In the genomic region with DNA sequence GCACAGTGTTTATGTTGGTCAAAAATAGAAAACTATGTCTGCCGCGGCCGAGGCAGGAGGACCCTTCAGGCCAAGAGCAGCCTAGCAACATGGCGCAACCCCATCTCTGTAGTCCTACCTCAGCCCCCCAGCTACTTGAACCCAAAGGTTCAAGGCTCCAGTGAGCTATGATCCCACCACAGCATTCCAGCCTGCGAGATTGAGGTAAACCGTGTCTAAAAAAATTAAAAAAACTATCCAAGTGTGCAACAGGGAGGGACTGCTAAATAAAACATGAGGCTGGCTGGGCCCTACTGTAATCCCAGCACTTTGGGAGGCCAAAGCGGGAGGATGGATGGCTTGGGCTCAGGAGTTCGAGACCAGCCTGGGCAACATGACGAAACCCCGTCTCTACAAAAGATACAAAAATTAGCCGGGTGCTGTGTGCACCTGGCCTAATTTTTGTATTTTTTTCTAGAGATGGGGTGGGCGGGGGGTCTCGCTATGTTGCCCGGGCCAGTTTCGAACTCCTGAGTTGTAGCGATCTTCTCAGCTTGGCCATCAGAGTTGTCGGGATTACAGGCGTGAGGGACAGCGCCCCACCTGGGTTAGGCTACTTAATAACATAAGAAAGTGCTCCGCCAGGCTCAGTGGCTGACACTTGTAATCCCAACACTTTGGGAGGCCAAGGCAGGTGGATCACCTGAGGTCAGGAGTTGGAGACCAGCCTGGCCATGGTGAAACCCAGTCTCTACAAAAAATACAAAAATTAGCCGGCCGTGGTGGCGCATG, we compare ENCODE assay signal across 8 cellular contexts.
DNase-seq lines count a peak whose midpoint lies in the region; ATAC-seq and TF ChIP-seq lines count a peak whose summit lies in the region.
"Not testable (repeated sequence)": the region's sequence is repeated elsewhere in the genome, so short reads cannot be mapped to it uniquely, and the experiment has no call there.

No MANE protein-coding gene starts in this region.

- H3K79me2 ChIP-seq in SK-N-SH (ENCODE audit: insufficient read depth), result not testable (repeated sequence)

- H3K36me3 Mint-ChIP-seq in activated naive CD8-positive, alpha-beta T cell treated with anti-CD3 and anti-CD28 coated beads, Interleukin-2, amount 50 U/mL, for 24 hours (ENCODE audit: low read depth); naive thymus-derived CD8-positive, alpha-beta T cell; stimulated activated naive CD8-positive, alpha-beta T cell treated with anti-CD3 and anti-CD28 coated beads, Interleukin-15, Interleukin-2, amounts not matched to agents 100 ng/mL and 50 ng/mL, for 24 hours (ENCODE audit: low read depth): not testable (repeated sequence)
- peaks cover 14% of the 10 kb centered on the region for H3K36me3 Mint-ChIP-seq in effector memory CD8-positive, alpha-beta T cell (ENCODE audit: insufficient read depth)

- POLR2A ChIA-PET in AG04450 (lab: Yijun Ruan, JAX), result interaction anchor here (1.2 kb wide), 1 partner anchor 427 kb away, joined by 4 read pairs; no protein-coding TSS in a partner anchor
- POLR2A ChIA-PET in HEK293 (lab: Yijun Ruan, JAX); SK-N-SH (lab: Yijun Ruan, JAX): not testable (repeated sequence)
- POLR2A ChIA-PET in naive thymus-derived CD8-positive, alpha-beta T cell (lab: Charles Lee), result interaction anchor here (0.6 to 1.8 kb wide), 2 partner anchors 392 to 428 kb away, joined by 9 to 15 read pairs; a partner anchor contains a TSS

- not testable (repeated sequence) for TF ChIP-seq EP300 in SK-N-SH (IDR thresholded peaks at IDR 0.05; ENCODE audit: borderline replicate concordance in 1 of 2, low read depth in 1 of 2, low read length in 1 of 2)

- H3K27me3 ChIP-seq in AG04450 (ENCODE audit: control insufficient read depth, insufficient read depth, low read length); SK-N-SH (ENCODE audit: insufficient read depth); iPS-18a (ENCODE audit: control insufficient read depth, insufficient read depth, low read length): not testable (repeated sequence)

- WGBS in SK-N-SH (ENCODE audit: low lambda C conversion rate), result 54% methylated on average over 19 of the region's 23 CpGs

- not testable (repeated sequence) for H4K20me1 ChIP-seq in SK-N-SH (ENCODE audit: insufficient read depth)

- not testable (repeated sequence) for H3K9me2 ChIP-seq in SK-N-SH

- H3K4me2 ChIP-seq in SK-N-SH, result peak overlapping the region; percentile 68

- H3K27ac ChIP-seq in AG04450 (ENCODE audit: low read depth, low read length), result peak overlapping the region; percentile 82
- H3K27ac ChIP-seq in HEK293 (ENCODE audit: extremely low read depth, low read depth, low read length), result peak overlapping the region; percentile 62; the same call in 1 of the 2 replicates
- H3K27ac ChIP-seq in SK-N-SH (ENCODE audit: low read depth in 2 of 2, low read length in 1 of 2), result peak overlapping the region; percentile 60 to 78
- H3K27ac ChIP-seq in iPS-18a (ENCODE audit: low read length), result not testable (repeated sequence)

- TF ChIP-seq RAD21 in SK-N-SH (IDR thresholded peaks at IDR 0.05; ENCODE audit: low read length), result not testable (repeated sequence)

- peak overlapping the region; percentile 74 for H3K9ac ChIP-seq in SK-N-SH
- H3K9ac ChIP-seq in iPS-18a (ENCODE audit: low read length), result peak overlapping the region; percentile 45

- peak overlapping the region; percentile 88 for H3K4me3 Mint-ChIP-seq in activated naive CD8-positive, alpha-beta T cell treated with anti-CD3 and anti-CD28 coated beads, Interleukin-2, amount 50 U/mL, for 24 hours
- H3K4me3 Mint-ChIP-seq in effector memory CD8-positive, alpha-beta T cell, result peak overlapping the region; percentile 91 to 95
- H3K4me3 Mint-ChIP-seq in naive thymus-derived CD8-positive, alpha-beta T cell, result peak overlapping the region; percentile 81 to 95 (median 90)
- peak overlapping the region; percentile 89 for H3K4me3 Mint-ChIP-seq in stimulated activated naive CD8-positive, alpha-beta T cell treated with anti-CD3 and anti-CD28 coated beads, Interleukin-15, Interleukin-2, amounts not matched to agents 100 ng/mL and 50 ng/mL, for 24 hours

- H3K27ac Mint-ChIP-seq in activated naive CD8-positive, alpha-beta T cell treated with anti-CD3 and anti-CD28 coated beads, Interleukin-2, amount 50 U/mL, for 24 hours, result peak overlapping the region; percentile 97
- H3K27ac Mint-ChIP-seq in effector memory CD8-positive, alpha-beta T cell, result peak overlapping the region; percentile 97 to 99
- peak overlapping the region; percentile 95 to 100 (median 98) for H3K27ac Mint-ChIP-seq in naive thymus-derived CD8-positive, alpha-beta T cell
- peak overlapping the region; percentile 96 for H3K27ac Mint-ChIP-seq in stimulated activated naive CD8-positive, alpha-beta T cell treated with anti-CD3 and anti-CD28 coated beads, Interleukin-15, Interleukin-2, amounts not matched to agents 100 ng/mL and 50 ng/mL, for 24 hours

- H3K27me3 Mint-ChIP-seq in activated naive CD8-positive, alpha-beta T cell treated with anti-CD3 and anti-CD28 coated beads, Interleukin-2, amount 50 U/mL, for 24 hours; effector memory CD8-positive, alpha-beta T cell; naive thymus-derived CD8-positive, alpha-beta T cell; stimulated activated naive CD8-positive, alpha-beta T cell treated with anti-CD3 and anti-CD28 coated beads, Interleukin-15, Interleukin-2, amounts not matched to agents 100 ng/mL and 50 ng/mL, for 24 hours: not testable (repeated sequence)

- not testable (repeated sequence) for H2AFZ ChIP-seq in SK-N-SH (ENCODE audit: low read depth)

- not testable (repeated sequence) for H3K36me3 ChIP-seq in HEK293 (ENCODE audit: control insufficient read depth in 2 of 2, insufficient read depth in 1 of 2, low read length in 2 of 2); SK-N-SH (replicated peaks in 1 of 2; ENCODE audit: control insufficient read depth in 1 of 2, insufficient read depth in 2 of 2, low read length in 1 of 2); iPS-18a (ENCODE audit: control insufficient read depth, low read depth, low read length)

- H3K9me3 ChIP-seq in AG04450 (ENCODE audit: control insufficient read depth, insufficient read depth, low read length); HEK293 (ENCODE audit: control insufficient read depth, insufficient read depth, low read depth, low read length); SK-N-SH; iPS-18a (ENCODE audit: control insufficient read depth, low read depth, low read length): not testable (repeated sequence)

- DNase-seq in AG04450 (ENCODE audit: low read depth, low spot score); SK-N-SH; effector memory CD8-positive, alpha-beta T cell; naive thymus-derived CD8-positive, alpha-beta T cell: not testable (repeated sequence)
- peak; percentile 2 for DNase-seq in activated naive CD8-positive, alpha-beta T cell treated with anti-CD3 and anti-CD28 coated beads, Interleukin-2, amount 50 U/mL, for 24 hours

- H3K4me1 Mint-ChIP-seq in activated naive CD8-positive, alpha-beta T cell treated with anti-CD3 and anti-CD28 coated beads, Interleukin-2, amount 50 U/mL, for 24 hours; effector memory CD8-positive, alpha-beta T cell (ENCODE audit: low read depth in 2 of 2); stimulated activated naive CD8-positive, alpha-beta T cell treated with anti-CD3 and anti-CD28 coated beads, Interleukin-15, Interleukin-2, amounts not matched to agents 100 ng/mL and 50 ng/mL, for 24 hours (ENCODE audit: low read depth): not testable (repeated sequence)
- peaks cover 2 to 11% (median 7%) of the 10 kb centered on the region in 4 donors for H3K4me1 Mint-ChIP-seq in naive thymus-derived CD8-positive, alpha-beta T cell

- TF ChIP-seq CTCF in AG04450 (IDR thresholded peaks at IDR 0.05; ENCODE audit: low read depth, low read length); HEK293 (tag by site-specific recombination; IDR thresholded peaks at IDR 0.05); SK-N-SH (IDR thresholded peaks at IDR 0.05): not testable (repeated sequence)

- H3K9me3 Mint-ChIP-seq in activated naive CD8-positive, alpha-beta T cell treated with anti-CD3 and anti-CD28 coated beads, Interleukin-2, amount 50 U/mL, for 24 hours; effector memory CD8-positive, alpha-beta T cell; naive thymus-derived CD8-positive, alpha-beta T cell; stimulated activated naive CD8-positive, alpha-beta T cell treated with anti-CD3 and anti-CD28 coated beads, Interleukin-15, Interleukin-2, amounts not matched to agents 100 ng/mL and 50 ng/mL, for 24 hours: not testable (repeated sequence)

- ATAC-seq in activated naive CD8-positive, alpha-beta T cell treated with anti-CD3 and anti-CD28 coated beads, Interleukin-2, amount 50 U/mL, for 24 hours; effector memory CD8-positive, alpha-beta T cell (replicated peaks); naive thymus-derived CD8-positive, alpha-beta T cell: not testable (repeated sequence)

- not testable (repeated sequence) for H3K4me1 ChIP-seq in HEK293 (ENCODE audit: control insufficient read depth, insufficient read depth, low read length); SK-N-SH (ENCODE audit: control insufficient read depth in 1 of 2, insufficient read depth in 2 of 2, low read depth in 1 of 2, low read length in 1 of 2); iPS-18a (ENCODE audit: control insufficient read depth, low read depth, low read length)

- CTCF ChIA-PET in AG04450 (lab: Charles Lee) (interaction anchor here (2.1 kb wide), 1 partner anchor 427 kb away, joined by 5 read pairs; a partner anchor contains a TSS), SK-N-SH (lab: Yijun Ruan, JAX) (interaction anchor here (1.1 kb wide), 1 partner anchor 428 kb away, joined by 4 read pairs; no protein-coding TSS in a partner anchor)
- CTCF ChIA-PET in HEK293 (lab: Yijun Ruan, JAX), result not testable (repeated sequence)

- H3K4me3 ChIP-seq in AG04450 (ENCODE audit: low read depth, low read length) (peak overlapping the region; percentile 59), HEK293 (ENCODE audit: low read depth, low read length) (peak overlapping the region; percentile 48), SK-N-SH (ENCODE audit: low read depth in 2 of 2, low read length in 1 of 2) (peak overlapping the region; percentile 50 to 54), iPS-18a (ENCODE audit: low read length) (peak overlapping the region; percentile 63)

- H3F3A ChIP-seq in SK-N-SH (replicated peaks; ENCODE audit: insufficient read depth), result not testable (repeated sequence)

TF ChIP-seq in SK-N-SH, 30 proteins besides CTCF, POLR2A, EP300 and RAD21:
- 0 out of 2 replicates have a peak, but pooled peaks have one; percentile 40 for TF ChIP-seq YY1 (IDR thresholded peaks at IDR 0.05; ENCODE audit: low read depth)
